In genomic region chr2:61011649-61012048, GRCh38 we compare ENCODE assay signal across 1 cellular context.
TF ChIP-seq lines count a peak whose summit lies in the region.

No MANE protein-coding gene starts in this region.

TF ChIP-seq in IMR-90, 13 proteins besides CTCF, POLR2A, EP300 and RAD21:
- no peak for TF ChIP-seq MAZ (IDR thresholded peaks at IDR 0.05; ENCODE audit: borderline replicate concordance, low read depth, low read length)
- no peak for TF ChIP-seq RCOR1 (IDR thresholded peaks at IDR 0.05; ENCODE audit: insufficient replicate concordance, low read length)
- TF ChIP-seq RFX5 (IDR thresholded peaks at IDR 0.05; ENCODE audit: low read depth, low read length) = no peak
- no peak for TF ChIP-seq BHLHE40 (IDR thresholded peaks at IDR 0.05; ENCODE audit: low read depth, low read length)
- no peak for TF ChIP-seq MXI1 (IDR thresholded peaks at IDR 0.05; ENCODE audit: borderline replicate concordance, low read depth, low read length)
- no peak for TF ChIP-seq MAFK (IDR thresholded peaks at IDR 0.05; ENCODE audit: low read depth, low read length)
- TF ChIP-seq SMC3 (IDR thresholded peaks at IDR 0.05; ENCODE audit: low read depth, low read length) = no peak
- peak; percentile 73 for TF ChIP-seq CEBPB (IDR thresholded peaks at IDR 0.05; ENCODE audit: low read depth, low read length)
